Comparison of ENCODE assay signal across 9 cellular contexts in genomic region chr1:50735443-50735842, GRCh38.
DNase-seq lines count a peak whose midpoint lies in the region; ATAC-seq and TF ChIP-seq lines count a peak whose summit lies in the region.
"Had no signal": no experiment of that assay in that cellular context is flagged by ENCODE, and none has a peak within 500 bp of the region (broad histone marks: within the 10 kb centered on the region; RNA-seq: fewer than 3 reads in every experiment).

No MANE protein-coding gene starts in this region.

- H3K27me3 Mint-ChIP-seq in activated T-cell treated with anti-CD3 and anti-CD28 coated beads, Interleukin-2, amount 50 U/mL, for 24 hours = no peaks in the 10 kb centered on the region
- H3K27me3 Mint-ChIP-seq: IgD-negative memory B cell had no signal

- H4K20me1 ChIP-seq in DND-41 (ENCODE audit: insufficient read depth, low read length) = no peaks in the 10 kb centered on the region

- H2AFZ ChIP-seq in DND-41 (ENCODE audit: low read depth, low read length) = no peak overlapping the region

- H3K4me3 ChIP-seq in DND-41 (ENCODE audit: low read depth in 1 of 2, low read length in 2 of 2) (no peak overlapping the region), LNCaP clone FGC (ENCODE audit: low read depth, low read length) (no peak overlapping the region), breast epithelium (no peak overlapping the region), tibial artery (no peak overlapping the region)

- H3K27ac ChIP-seq in DND-41 (ENCODE audit: low read length) = no peak overlapping the region
- no peak overlapping the region for H3K27ac ChIP-seq in breast epithelium
- H3K27ac ChIP-seq in tibial artery = no peak overlapping the region

- H3K36me3 ChIP-seq in DND-41 (ENCODE audit: insufficient read depth, low read length) = peaks cover 51% of the 10 kb centered on the region
- H3K36me3 ChIP-seq in breast epithelium = no peaks in the 10 kb centered on the region
- H3K36me3 ChIP-seq in tibial artery = peaks cover 0 to 6% (median 4%) of the 10 kb centered on the region in 3 donors

- no peak for DNase-seq in DND-41
- DNase-seq in LNCaP clone FGC (ENCODE audit: low read depth) = no peak
- DNase-seq in breast epithelium (ENCODE audit: low spot score in 2 of 2) = no peak
- DNase-seq in myocyte (ENCODE audit: low read depth) = peak; percentile 36
- DNase-seq in tibial artery = no peak
- DNase-seq in amygdala (lab: John Stamatoyannopoulos, UW) = no peak
- DNase-seq in activated T-cell treated with anti-CD3 and anti-CD28 coated beads, Interleukin-2, amount 50 U/mL, for 24 hours = no peak

- no peaks in the 10 kb centered on the region for H3K9me3 ChIP-seq in DND-41 (ENCODE audit: insufficient read depth, low read length, severe bottlenecking)
- no peaks in the 10 kb centered on the region for H3K9me3 ChIP-seq in breast epithelium
- no peaks in the 10 kb centered on the region for H3K9me3 ChIP-seq in tibial artery

- ATAC-seq in DND-41 (ENCODE audit: insufficient read depth, low read depth) (no peak), GM21825 (IDR thresholded peaks at IDR 0.05; ENCODE audit: unreplicated experiment) (no peak)

- intact Hi-C loops in breast epithelium (cut with DNase I; ENCODE audit: low total_unique reads) (no loop called here), tibial artery (cut with DNase I; ENCODE audit: low total_unique reads) (no loop called here)

- TF ChIP-seq POLR2A in breast epithelium (IDR thresholded peaks at IDR 0.05) = no peak

- H3K36me3 Mint-ChIP-seq in activated T-cell treated with anti-CD3 and anti-CD28 coated beads, Interleukin-2, amount 50 U/mL, for 24 hours (ENCODE audit: low read depth) = peaks cover 55% of the 10 kb centered on the region

- no peaks in the 10 kb centered on the region for H3K4me1 ChIP-seq in DND-41 (ENCODE audit: insufficient read depth, low read length)
- H3K4me1 ChIP-seq in breast epithelium = no peaks in the 10 kb centered on the region
- H3K4me1 ChIP-seq in tibial artery = peaks cover 0 to 18% (median 0%) of the 10 kb centered on the region in 4 donors

- H3K27me3 ChIP-seq in DND-41 (ENCODE audit: insufficient read depth, low read length, poor library complexity) = no peaks in the 10 kb centered on the region
- H3K27me3 ChIP-seq in breast epithelium = no peaks in the 10 kb centered on the region
- no peaks in the 10 kb centered on the region for H3K27me3 ChIP-seq in tibial artery

- TF ChIP-seq CTCF in DND-41 (IDR thresholded peaks at IDR 0.05; ENCODE audit: borderline replicate concordance, extremely low read depth, low read length, poor library complexity, severe bottlenecking) = peak; percentile 50
- TF ChIP-seq CTCF in LNCaP clone FGC (IDR thresholded peaks at IDR 0.05; ENCODE audit: control insufficient read depth, extremely low read depth, insufficient read depth) = peak; percentile 39
- peak in 2 of 3 donors; percentile 12 to 23 for TF ChIP-seq CTCF in breast epithelium (IDR thresholded peaks at IDR 0.05)
- TF ChIP-seq CTCF in tibial artery (IDR thresholded peaks at IDR 0.05) = peak in 1 of 2 experiments; percentile 14

- H3K4me1 Mint-ChIP-seq in activated T-cell treated with anti-CD3 and anti-CD28 coated beads, Interleukin-2, amount 50 U/mL, for 24 hours (ENCODE audit: low read depth) = peaks cover 6% of the 10 kb centered on the region

- H3K27ac Mint-ChIP-seq in activated T-cell treated with anti-CD3 and anti-CD28 coated beads, Interleukin-2, amount 50 U/mL, for 24 hours = no peak overlapping the region
- H3K27ac Mint-ChIP-seq: IgD-negative memory B cell had no signal

- no peak overlapping the region for H3K9ac ChIP-seq in DND-41 (ENCODE audit: low read depth, low read length)

- no peaks in the 10 kb centered on the region for H3K79me2 ChIP-seq in DND-41 (ENCODE audit: insufficient read depth, low read length)

- H3K4me3 Mint-ChIP-seq in activated T-cell treated with anti-CD3 and anti-CD28 coated beads, Interleukin-2, amount 50 U/mL, for 24 hours = no peak overlapping the region
- H3K4me3 Mint-ChIP-seq: IgD-negative memory B cell had no signal

- no peak overlapping the region for H3K4me2 ChIP-seq in DND-41 (ENCODE audit: insufficient read depth, low read length)

- H3K9me3 Mint-ChIP-seq in activated T-cell treated with anti-CD3 and anti-CD28 coated beads, Interleukin-2, amount 50 U/mL, for 24 hours = no peaks in the 10 kb centered on the region
- H3K9me3 Mint-ChIP-seq: IgD-negative memory B cell had no signal
